ENCODE assay signal across 1 cellular context in the genomic region with DNA sequence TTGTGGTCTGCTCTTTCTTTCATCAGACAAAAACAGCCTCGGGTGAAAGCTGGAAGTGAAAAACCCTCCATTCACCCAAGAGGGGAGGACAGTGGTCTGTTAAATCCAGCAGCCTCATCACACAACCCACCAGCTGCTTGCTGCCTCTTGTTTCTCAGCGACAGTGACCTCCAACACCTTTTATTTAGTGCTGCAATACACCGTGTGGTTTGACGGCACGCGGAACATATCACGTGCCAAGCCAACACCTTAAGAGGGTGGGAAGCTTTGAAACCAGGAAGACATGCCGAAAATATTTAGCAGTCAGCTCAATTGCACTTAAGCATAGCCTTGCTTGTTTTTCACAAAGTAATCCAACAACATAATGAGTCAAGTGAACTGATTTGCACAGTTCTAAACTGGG.
TF ChIP-seq lines count a peak whose summit lies in the region.

No MANE protein-coding gene starts in this region.

TF ChIP-seq in GM23338, 12 proteins besides CTCF, POLR2A, EP300 and RAD21 (continued from another document):
- TF ChIP-seq ZNF462 (CRISPR knock-in tag; IDR thresholded peaks at IDR 0.05) = no peak
- no peak for TF ChIP-seq NANOG (IDR thresholded peaks at IDR 0.05; ENCODE audit: borderline replicate concordance)
- no peak for TF ChIP-seq EZH2phosphoT487 (IDR thresholded peaks at IDR 0.05; ENCODE audit: unreplicated experiment)
